ENCODE assay signal across 1 cellular context in the genomic region with DNA sequence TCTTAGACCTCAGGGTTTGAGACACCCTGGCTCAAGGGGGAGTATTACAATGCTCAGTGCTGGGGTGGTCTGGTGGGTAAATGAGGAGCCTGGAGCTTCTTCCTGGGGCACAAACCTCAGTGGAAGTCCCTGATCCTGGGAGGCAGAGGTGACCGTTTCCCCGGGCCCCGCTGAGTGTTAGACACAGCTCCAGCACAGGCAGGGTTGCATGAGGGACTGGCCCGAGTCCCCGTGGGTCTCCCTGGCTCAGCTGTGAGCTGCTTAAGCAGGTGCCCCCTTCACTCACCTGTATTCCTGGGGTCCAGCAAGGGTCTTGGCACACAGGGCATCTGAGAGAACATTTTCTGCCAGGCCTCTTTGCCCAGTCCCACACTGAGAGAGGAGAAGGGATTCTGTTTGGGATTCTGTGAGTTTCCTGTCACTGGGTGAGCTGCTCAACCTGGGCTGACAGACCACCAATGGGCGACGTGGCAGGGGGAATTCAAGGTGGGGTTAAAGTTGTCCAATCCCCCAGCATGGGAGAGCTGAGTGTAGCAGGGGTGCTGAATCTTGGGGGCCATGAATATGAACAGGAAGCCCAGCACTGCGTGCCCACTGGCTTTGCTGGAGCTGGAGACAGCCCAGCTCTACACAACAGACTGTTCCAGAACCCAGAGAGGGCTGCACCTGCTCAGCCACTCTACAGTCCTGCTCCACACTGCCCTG.
TF ChIP-seq lines count a peak whose summit lies in the region.

No MANE protein-coding gene starts in this region.

TF ChIP-seq in HCT116, 20 proteins besides CTCF, POLR2A, EP300 and RAD21 (continued from another document):
- TF ChIP-seq, protein P1, sequence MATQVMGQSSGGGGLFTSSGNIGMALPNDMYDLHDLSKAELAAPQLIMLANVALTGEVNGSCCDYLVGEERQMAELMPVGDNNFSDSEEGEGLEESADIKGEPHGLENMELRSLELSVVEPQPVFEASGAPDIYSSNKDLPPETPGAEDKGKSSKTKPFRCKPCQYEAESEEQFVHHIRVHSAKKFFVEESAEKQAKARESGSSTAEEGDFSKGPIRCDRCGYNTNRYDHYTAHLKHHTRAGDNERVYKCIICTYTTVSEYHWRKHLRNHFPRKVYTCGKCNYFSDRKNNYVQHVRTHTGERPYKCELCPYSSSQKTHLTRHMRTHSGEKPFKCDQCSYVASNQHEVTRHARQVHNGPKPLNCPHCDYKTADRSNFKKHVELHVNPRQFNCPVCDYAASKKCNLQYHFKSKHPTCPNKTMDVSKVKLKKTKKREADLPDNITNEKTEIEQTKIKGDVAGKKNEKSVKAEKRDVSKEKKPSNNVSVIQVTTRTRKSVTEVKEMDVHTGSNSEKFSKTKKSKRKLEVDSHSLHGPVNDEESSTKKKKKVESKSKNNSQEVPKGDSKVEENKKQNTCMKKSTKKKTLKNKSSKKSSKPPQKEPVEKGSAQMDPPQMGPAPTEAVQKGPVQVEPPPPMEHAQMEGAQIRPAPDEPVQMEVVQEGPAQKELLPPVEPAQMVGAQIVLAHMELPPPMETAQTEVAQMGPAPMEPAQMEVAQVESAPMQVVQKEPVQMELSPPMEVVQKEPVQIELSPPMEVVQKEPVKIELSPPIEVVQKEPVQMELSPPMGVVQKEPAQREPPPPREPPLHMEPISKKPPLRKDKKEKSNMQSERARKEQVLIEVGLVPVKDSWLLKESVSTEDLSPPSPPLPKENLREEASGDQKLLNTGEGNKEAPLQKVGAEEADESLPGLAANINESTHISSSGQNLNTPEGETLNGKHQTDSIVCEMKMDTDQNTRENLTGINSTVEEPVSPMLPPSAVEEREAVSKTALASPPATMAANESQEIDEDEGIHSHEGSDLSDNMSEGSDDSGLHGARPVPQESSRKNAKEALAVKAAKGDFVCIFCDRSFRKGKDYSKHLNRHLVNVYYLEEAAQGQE (IDR thresholded peaks at IDR 0.05; ENCODE audit: low read depth): no peak
- no peak for TF ChIP-seq SP1 (IDR thresholded peaks at IDR 0.05; ENCODE audit: low read depth)
- TF ChIP-seq JUND (IDR thresholded peaks at IDR 0.05): no peak
TF ChIP-seq in HCT116: peak in this region for 1.
